Comparison of ENCODE assay signal across 25 cellular contexts in genomic region chr1:14165289-14165867, GRCh38.
A peak's percentile ranks its signal among the peaks of the same experiment; 100 is the strongest.
DNase-seq lines count a peak whose midpoint lies in the region; ATAC-seq and TF ChIP-seq lines count a peak whose summit lies in the region.
"Had no signal": no experiment of that assay in that cellular context is flagged by ENCODE, and none has a peak within 500 bp of the region (broad histone marks: within the 10 kb centered on the region; RNA-seq: fewer than 3 reads in every experiment).

No MANE protein-coding gene starts in this region.

- no peak for TF ChIP-seq CTCF in gastroesophageal sphincter (IDR thresholded peaks at IDR 0.05)

- H3K27me3 ChIP-seq in gastroesophageal sphincter, result no peaks in the 10 kb centered on the region
- H3K27me3 ChIP-seq: SJSA1 had no signal

- H3K4me1 ChIP-seq in gastroesophageal sphincter, result no peaks in the 10 kb centered on the region
- H3K4me1 ChIP-seq: prostate gland, SJSA1 had no signal

- H3K4me3 Mint-ChIP-seq in activated T-cell treated with anti-CD3 and anti-CD28 coated beads, Interleukin-2, amount 50 U/mL, for 72 hours, result no peak overlapping the region
- H3K4me3 Mint-ChIP-seq: activated CD8-positive, alpha-beta T cell treated with anti-CD3 and anti-CD28 coated beads, Interleukin-2, amount 10 ng/mL, durations not matched to agents 7 days and 5 days; CD14-positive monocyte; naive thymus-derived CD4-positive, alpha-beta T cell; stimulated activated effector memory CD8-positive, alpha-beta T cell treated with anti-CD3 and anti-CD28 coated beads, Interleukin-12 subunit alpha, Interleukin-12 subunit beta, amount 100 ng/mL, for 72 hours; type B pancreatic cell had no signal

- no peak for TF ChIP-seq POLR2A in gastroesophageal sphincter (IDR thresholded peaks at IDR 0.05)

- ATAC-seq in gastroesophageal sphincter, result peak; percentile 48
- peak; percentile 60 for ATAC-seq in sciatic nerve
- ATAC-seq in activated T-cell treated with anti-CD3 and anti-CD28 coated beads, Interleukin-2, amount 50 U/mL, for 72 hours (replicated peaks in 1 of 2), result no peak
- ATAC-seq: activated CD8-positive, alpha-beta T cell treated with anti-CD3 and anti-CD28 coated beads, Interleukin-2, amount 10 ng/mL, durations not matched to agents 7 days and 5 days; naive thymus-derived CD4-positive, alpha-beta T cell; stimulated activated effector memory CD8-positive, alpha-beta T cell treated with anti-CD3 and anti-CD28 coated beads, Interleukin-12 subunit alpha, Interleukin-12 subunit beta, amount 100 ng/mL, for 72 hours had no signal

- H3K27ac Mint-ChIP-seq in activated T-cell treated with anti-CD3 and anti-CD28 coated beads, Interleukin-2, amount 50 U/mL, for 72 hours, result no peak overlapping the region
- H3K27ac Mint-ChIP-seq: activated CD8-positive, alpha-beta T cell treated with anti-CD3 and anti-CD28 coated beads, Interleukin-2, amount 10 ng/mL, durations not matched to agents 7 days and 5 days; activated T-helper 2 cell treated with anti-CD3 and anti-CD28 coated beads, Interferon-gamma antibody, Interleukin-2, Interleukin-4, amounts not matched to agents 10 μg/mL and 5 μg/mL and 100 μg/mL, durations not matched to agents 14 hours and 24 hours and 36 hours; CD14-positive monocyte; IgD-negative memory B cell; naive thymus-derived CD4-positive, alpha-beta T cell; stimulated activated effector memory CD8-positive, alpha-beta T cell treated with anti-CD3 and anti-CD28 coated beads, Interleukin-12 subunit alpha, Interleukin-12 subunit beta, amount 100 ng/mL, for 72 hours; type B pancreatic cell had no signal

- peaks cover 0 to 4% of the 10 kb centered on the region in 2 donors for H3K9me3 Mint-ChIP-seq in activated T-cell treated with anti-CD3 and anti-CD28 coated beads, Interleukin-2, amount 50 U/mL, for 72 hours
- H3K9me3 Mint-ChIP-seq: activated T-helper 2 cell treated with anti-CD3 and anti-CD28 coated beads, Interferon-gamma antibody, Interleukin-2, Interleukin-4, amounts not matched to agents 10 μg/mL and 5 μg/mL and 100 μg/mL, durations not matched to agents 14 hours and 24 hours and 36 hours; type B pancreatic cell had no signal

- peaks cover 0 to 1% of the 10 kb centered on the region in 2 donors for H3K36me3 Mint-ChIP-seq in activated T-cell treated with anti-CD3 and anti-CD28 coated beads, Interleukin-2, amount 50 U/mL, for 72 hours (ENCODE audit: insufficient read depth in 2 of 2)
- H3K36me3 Mint-ChIP-seq: CD14-positive monocyte; stimulated activated effector memory CD8-positive, alpha-beta T cell treated with anti-CD3 and anti-CD28 coated beads, Interleukin-12 subunit alpha, Interleukin-12 subunit beta, amount 100 ng/mL, for 72 hours had no signal

- intact Hi-C loops in sciatic nerve (cut with DNase I), result no loop called here

- H3K36me3 ChIP-seq in gastroesophageal sphincter, result no peaks in the 10 kb centered on the region
- H3K36me3 ChIP-seq: prostate gland, SJSA1 had no signal

- peaks cover 0 to 11% (median 0%) of the 10 kb centered on the region in 3 donors for H3K9me3 ChIP-seq in gastroesophageal sphincter
- H3K9me3 ChIP-seq: prostate gland, SJSA1 had no signal

- no peak overlapping the region for H3K27ac ChIP-seq in gastroesophageal sphincter
- H3K27ac ChIP-seq: prostate gland, SJSA1, VCaP had no signal

- no peak for TF ChIP-seq EP300 in gastroesophageal sphincter (IDR thresholded peaks at IDR 0.05)

- H3K27me3 Mint-ChIP-seq in activated T-cell treated with anti-CD3 and anti-CD28 coated beads, Interleukin-2, amount 50 U/mL, for 72 hours (ENCODE audit: low read depth), result no peaks in the 10 kb centered on the region
- H3K27me3 Mint-ChIP-seq: IgD-negative memory B cell had no signal

- WGBS in gastroesophageal sphincter (ENCODE audit: low coverage in 1 of 2), 2 donors, result 15 to 18% methylated on average over 3 of the region's 3 CpGs

- no peak overlapping the region for H3K4me3 ChIP-seq in gastroesophageal sphincter
- H3K4me3 ChIP-seq: prostate gland, SJSA1 had no signal

- DNase-seq in NCI-H510A treated with DMSO at 0.1 percent for 48 hours (lab: John Stamatoyannopoulos, UW) (peak; percentile 38), NCI-H510A (lab: John Stamatoyannopoulos, UW) (no peak), M059J (ENCODE audit: low read depth) (peak; percentile 20), sciatic nerve (ENCODE audit: low spot score) (no peak), iPS-NIHi11 (ENCODE audit: low spot score) (no peak)
- no peak for DNase-seq in stimulated activated CD4-positive, alpha-beta T cell treated with anti-CD3 and anti-CD28 coated beads, Interleukin-4, amount 100 ng/mL, for 24 hours
- DNase-seq in activated T-cell treated with anti-CD3 and anti-CD28 coated beads, Interleukin-2, amount 50 U/mL, for 72 hours, result no peak
- DNase-seq: activated CD4-positive, alpha-beta T cell treated with anti-CD3 and anti-CD28 coated beads for 4 hours; activated CD8-positive, alpha-beta T cell treated with anti-CD3 and anti-CD28 coated beads, Interleukin-2, amount 10 ng/mL, durations not matched to agents 7 days and 5 days; activated naive CD4-positive, alpha-beta T cell treated with anti-CD3 and anti-CD28 coated beads, Interleukin-2, amount 50 U/mL, for 16 hours; naive thymus-derived CD4-positive, alpha-beta T cell; NCI-H1092; NCI-H187; NCI-H69; stimulated activated CD4-positive, alpha-beta T cell treated with anti-CD3 and anti-CD28 coated beads, Interleukin-15, amount 100 ng/mL, for 24 hours; T1000 had no signal

- no peaks in the 10 kb centered on the region for H3K4me1 Mint-ChIP-seq in activated T-cell treated with anti-CD3 and anti-CD28 coated beads, Interleukin-2, amount 50 U/mL, for 72 hours (ENCODE audit: low read depth)
- H3K4me1 Mint-ChIP-seq: CD14-positive monocyte; IgD-negative memory B cell; naive thymus-derived CD4-positive, alpha-beta T cell; stimulated activated effector memory CD8-positive, alpha-beta T cell treated with anti-CD3 and anti-CD28 coated beads, Interleukin-12 subunit alpha, Interleukin-12 subunit beta, amount 100 ng/mL, for 72 hours had no signal

Comparison
In these comparisons a context has a peak if more than half of its experiments do, and no peak if none do; other contexts are left out.
1. DNase-seq: peak in NCI-H510A treated with DMSO at 0.1 percent for 48 hours (single experiment) and M059J (single experiment); none in NCI-H510A (single experiment), sciatic nerve (single experiment), stimulated activated CD4-positive, alpha-beta T cell treated with anti-CD3 and anti-CD28 coated beads, Interleukin-4, amount 100 ng/mL, for 24 hours (single experiment), iPS-NIHi11 (single experiment) and activated T-cell treated with anti-CD3 and anti-CD28 coated beads, Interleukin-2, amount 50 U/mL, for 72 hours (0 of 2).
2. ATAC-seq: peak in gastroesophageal sphincter (single experiment) and sciatic nerve (single experiment); none in activated T-cell treated with anti-CD3 and anti-CD28 coated beads, Interleukin-2, amount 50 U/mL, for 72 hours (0 of 2).